Comparison of ENCODE assay signal across 7 cellular contexts in the genomic region with DNA sequence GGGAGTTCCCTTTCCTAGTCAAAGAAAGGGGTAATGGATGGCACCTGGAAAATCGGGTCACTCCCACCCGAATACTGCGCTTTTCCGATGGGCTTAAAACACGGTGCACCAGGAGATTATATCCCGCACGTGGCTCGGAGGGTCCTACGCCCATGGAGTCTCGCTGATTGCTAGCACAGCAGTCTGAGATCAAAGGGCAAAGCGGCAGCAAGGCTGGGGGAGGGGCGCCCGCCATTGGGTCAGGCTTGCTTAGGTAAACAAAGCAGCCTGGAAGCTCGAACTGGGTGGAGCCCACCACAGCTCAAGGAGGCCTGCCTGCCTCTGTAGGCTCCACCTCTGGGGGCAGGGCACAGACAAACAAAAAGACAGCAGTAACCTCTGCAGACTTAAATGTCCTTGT.
A peak's percentile ranks its signal among the peaks of the same experiment; 100 is the strongest.
DNase-seq lines count a peak whose midpoint lies in the region; ATAC-seq, FAIRE-seq and TF ChIP-seq lines count a peak whose summit lies in the region.
"Not testable (repeated sequence)": the region's sequence is repeated elsewhere in the genome, so short reads cannot be mapped to it uniquely, and the experiment has no call there.

No MANE protein-coding gene starts in this region.

- H3K79me1 ChIP-seq in H9 (ENCODE audit: insufficient read depth, low read depth, low read length, poor library complexity, severe bottlenecking), result not testable (repeated sequence)

- not testable (repeated sequence) for TF ChIP-seq RAD21 in HepG2 (CRISPR knock-in tag; IDR thresholded peaks at IDR 0.05)

- H2BK20ac ChIP-seq in H9 (ENCODE audit: low read depth, low read length, poor library complexity, severe bottlenecking), result not testable (repeated sequence)

- H3K4me2 ChIP-seq in H9 (ENCODE audit: insufficient read depth, insufficient read length, low read length); HepG2 (ENCODE audit: low read depth, low read length): not testable (repeated sequence)

- H3K9me3 ChIP-seq in H9 (ENCODE audit: control insufficient read depth, low read depth, low read length); NT2/D1 (ENCODE audit: insufficient read depth, low read length): not testable (repeated sequence)
- peaks cover 25% of the 10 kb centered on the region for H3K9me3 ChIP-seq in HepG2 (ENCODE audit: low read length)

- intact Hi-C loops in left ventricle myocardium superior (cut with micrococcal nuclease); HepG2 (cut with micrococcal nuclease; ENCODE audit: unreplicated experiment): not testable (repeated sequence)

- not testable (repeated sequence) for TF ChIP-seq EP300 in HepG2 (IDR thresholded peaks at IDR 0.05; ENCODE audit: low read depth in 2 of 2, low read length in 2 of 2); HepG2 (CRISPR knock-in tag; IDR thresholded peaks at IDR 0.05; ENCODE audit: borderline replicate concordance)

- not testable (repeated sequence) for H3K27me3 ChIP-seq in H9 (ENCODE audit: insufficient read depth, low read length); NT2/D1 (ENCODE audit: insufficient read depth, insufficient read length); HepG2 (ENCODE audit: control insufficient read depth in 1 of 2, insufficient read depth in 2 of 2, low read length in 2 of 2)

- H2BK5ac ChIP-seq in H9 (ENCODE audit: insufficient read length, low read length), result not testable (repeated sequence)

- ATAC-seq in WTC11, left ventricle myocardium superior, HepG2: not testable (repeated sequence)

- H3K4ac ChIP-seq in H9 (ENCODE audit: low read depth, low read length), result not testable (repeated sequence)

- H2AFZ ChIP-seq in H9 (ENCODE audit: low read length); HepG2 (ENCODE audit: low read length): not testable (repeated sequence)

- H3K23me2 ChIP-seq in H9 (ENCODE audit: insufficient read length, low read depth, low read length, poor library complexity, severe bottlenecking), result not testable (repeated sequence)

- H4K91ac ChIP-seq in H9 (ENCODE audit: insufficient read length, low read depth, low read length), result not testable (repeated sequence)

- not testable (repeated sequence) for H4K5ac ChIP-seq in H9 (ENCODE audit: insufficient read length, low read depth, low read length)

- H3K27me3 Mint-ChIP-seq in H9 (ENCODE audit: low read depth); WTC11 (ENCODE audit: low read depth): not testable (repeated sequence)

- H3K14ac ChIP-seq in H9 (ENCODE audit: insufficient read depth, low read length), result not testable (repeated sequence)

- H3K9ac ChIP-seq in H9 (ENCODE audit: extremely low read depth, insufficient read length, low read length); NT2/D1 (ENCODE audit: insufficient read length, low read depth); HepG2 (ENCODE audit: insufficient read depth, low read depth, low read length): not testable (repeated sequence)

- FAIRE-seq in HepG2 (lab: Jason Lieb, UNC), result not testable (repeated sequence)

- CTCF ChIA-PET in WTC11 (lab: Charles Lee); HepG2 (lab: Yijun Ruan, JAX; ENCODE audit: low intra/inter-chr PET ratio, low total read pairs): not testable (repeated sequence)

- H2BK12ac ChIP-seq in H9 (ENCODE audit: insufficient read length, low read depth, low read length), result not testable (repeated sequence)

- WGBS in H9 (ENCODE audit: extremely low coverage, insufficient read length, low lambda C conversion rate), result no CpG with 5 or more reads among the region's 14 CpGs
- 13% methylated on average over 9 of the region's 14 CpGs for WGBS in HepG2 (ENCODE audit: low lambda C conversion rate)

- not testable (repeated sequence) for H3K56ac ChIP-seq in H9 (ENCODE audit: insufficient read length, low read depth, low read length)

- TF ChIP-seq POLR2A in HepG2 (IDR thresholded peaks at IDR 0.05; ENCODE audit: insufficient read depth in 1 of 2, low read depth in 2 of 2, low read length in 2 of 2), result not testable (repeated sequence)

- not testable (repeated sequence) for H2AK5ac ChIP-seq in H9 (ENCODE audit: insufficient read length, low read length)

- not testable (repeated sequence) for H3K18ac ChIP-seq in H9 (ENCODE audit: insufficient read length, low read depth, low read length)

- H3K79me2 ChIP-seq in H9 (ENCODE audit: insufficient read depth, low read length); HepG2 (ENCODE audit: insufficient read depth, low read length): not testable (repeated sequence)

- H3K9me3 Mint-ChIP-seq in H9 (peaks cover 9 to 18% of the 10 kb centered on the region in 2 experiments), WTC11 (peaks cover 24% of the 10 kb centered on the region)

- not testable (repeated sequence) for H2BK15ac ChIP-seq in H9 (ENCODE audit: low read depth, low read length)

- H3K4me3 ChIP-seq in NT2/D1 (ENCODE audit: insufficient read length, low read depth); HepG2 (replicated peaks in 1 of 3; ENCODE audit: insufficient read depth in 1 of 3, low read depth in 2 of 3, low read length in 3 of 3): not testable (repeated sequence)

- not testable (repeated sequence) for H4K20me1 ChIP-seq in H9 (ENCODE audit: control insufficient read depth, insufficient read depth, insufficient read length); HepG2 (ENCODE audit: insufficient read depth, low read length)

- not testable (repeated sequence) for H3K23ac ChIP-seq in H9 (ENCODE audit: insufficient read length, low read depth, low read length)

- H3T11ph ChIP-seq in H9 (ENCODE audit: low read length), result not testable (repeated sequence)

- DNase-seq in DMS53 (lab: John Stamatoyannopoulos, UW) (peak; percentile 46), H9 (peak; percentile 56), NCI-H146 (lab: John Stamatoyannopoulos, UW) (peak; percentile 2), NT2/D1 (ENCODE audit: low read depth, low spot score) (peak; percentile 16), WTC11 (ENCODE audit: low spot score) (peak; percentile 40), left ventricle myocardium superior (peak; percentile 17)
- not testable (repeated sequence) for DNase-seq in HepG2 (ENCODE audit: low spot score)

- not testable (repeated sequence) for TF ChIP-seq CTCF in H9 (conservative IDR thresholded peaks at IDR 0.05); WTC11 (IDR thresholded peaks at IDR 0.05); HepG2 (CRISPR knock-in tag; IDR thresholded peaks at IDR 0.05)

- H3K27ac ChIP-seq in H9 (ENCODE audit: insufficient read length, low read depth, low read length); HepG2 (ENCODE audit: extremely low read length, insufficient read depth, low read length): not testable (repeated sequence)

- H3K27ac Mint-ChIP-seq in H9, WTC11: not testable (repeated sequence)

- POLR2A ChIA-PET in WTC11 (lab: Charles Lee); HepG2 (lab: Yijun Ruan, JAX): not testable (repeated sequence)

- in situ Hi-C loops in HepG2 (cut with HindIII; ENCODE audit: extremely low pct_ligation_motif_present, low pct_unique_long_range_greater_than_20kb), result not testable (repeated sequence)

- not testable (repeated sequence) for H3K36me3 Mint-ChIP-seq in H9 (ENCODE audit: insufficient read depth in 1 of 3, low read depth in 3 of 3); WTC11

- not testable (repeated sequence) for H3K4me1 Mint-ChIP-seq in H9, WTC11

- not testable (repeated sequence) for H4K8ac ChIP-seq in H9 (replicated peaks; ENCODE audit: insufficient read length, low read depth, low read length)

- H3K4me3 Mint-ChIP-seq in H9, WTC11: not testable (repeated sequence)

- not testable (repeated sequence) for H3K4me1 ChIP-seq in H9 (ENCODE audit: insufficient read depth, low read length); NT2/D1 (ENCODE audit: insufficient read depth, insufficient read length); HepG2 (ENCODE audit: insufficient read depth, low read length)

- H2BK120ac ChIP-seq in H9 (ENCODE audit: low read depth, low read length, poor library complexity, severe bottlenecking), result not testable (repeated sequence)

- BruUV-seq in HepG2 (replicated peaks; lab: Mats Ljungman, UMichigan), result not testable (repeated sequence)

- H3K36me3 ChIP-seq in NT2/D1 (ENCODE audit: insufficient read depth, insufficient read length, low read length); HepG2 (replicated peaks in 1 of 2; ENCODE audit: control insufficient read depth in 1 of 2, insufficient read depth in 2 of 2, low read length in 2 of 2): not testable (repeated sequence)

TF ChIP-seq in HepG2, 621 proteins besides CTCF, POLR2A, EP300 and RAD21:
- TF ChIP-seq, protein P1, sequence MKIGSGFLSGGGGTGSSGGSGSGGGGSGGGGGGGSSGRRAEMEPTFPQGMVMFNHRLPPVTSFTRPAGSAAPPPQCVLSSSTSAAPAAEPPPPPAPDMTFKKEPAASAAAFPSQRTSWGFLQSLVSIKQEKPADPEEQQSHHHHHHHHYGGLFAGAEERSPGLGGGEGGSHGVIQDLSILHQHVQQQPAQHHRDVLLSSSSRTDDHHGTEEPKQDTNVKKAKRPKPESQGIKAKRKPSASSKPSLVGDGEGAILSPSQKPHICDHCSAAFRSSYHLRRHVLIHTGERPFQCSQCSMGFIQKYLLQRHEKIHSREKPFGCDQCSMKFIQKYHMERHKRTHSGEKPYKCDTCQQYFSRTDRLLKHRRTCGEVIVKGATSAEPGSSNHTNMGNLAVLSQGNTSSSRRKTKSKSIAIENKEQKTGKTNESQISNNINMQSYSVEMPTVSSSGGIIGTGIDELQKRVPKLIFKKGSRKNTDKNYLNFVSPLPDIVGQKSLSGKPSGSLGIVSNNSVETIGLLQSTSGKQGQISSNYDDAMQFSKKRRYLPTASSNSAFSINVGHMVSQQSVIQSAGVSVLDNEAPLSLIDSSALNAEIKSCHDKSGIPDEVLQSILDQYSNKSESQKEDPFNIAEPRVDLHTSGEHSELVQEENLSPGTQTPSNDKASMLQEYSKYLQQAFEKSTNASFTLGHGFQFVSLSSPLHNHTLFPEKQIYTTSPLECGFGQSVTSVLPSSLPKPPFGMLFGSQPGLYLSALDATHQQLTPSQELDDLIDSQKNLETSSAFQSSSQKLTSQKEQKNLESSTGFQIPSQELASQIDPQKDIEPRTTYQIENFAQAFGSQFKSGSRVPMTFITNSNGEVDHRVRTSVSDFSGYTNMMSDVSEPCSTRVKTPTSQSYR (CRISPR knock-in tag; IDR thresholded peaks at IDR 0.05; ENCODE audit: borderline replicate concordance), result peak; percentile 84
- not testable (repeated sequence) for TF ChIP-seq FOXA1 (IDR thresholded peaks at IDR 0.05)
- TF ChIP-seq FOXA1 (CRISPR knock-in tag; IDR thresholded peaks at IDR 0.05), result peak; percentile 41; the same call in 1 of the 2 replicates
- TF ChIP-seq HNF4A (CRISPR knock-in tag; IDR thresholded peaks at IDR 0.05), result peak; percentile 42
